19 cellular contexts compared by ENCODE assay signal in the genomic region with DNA sequence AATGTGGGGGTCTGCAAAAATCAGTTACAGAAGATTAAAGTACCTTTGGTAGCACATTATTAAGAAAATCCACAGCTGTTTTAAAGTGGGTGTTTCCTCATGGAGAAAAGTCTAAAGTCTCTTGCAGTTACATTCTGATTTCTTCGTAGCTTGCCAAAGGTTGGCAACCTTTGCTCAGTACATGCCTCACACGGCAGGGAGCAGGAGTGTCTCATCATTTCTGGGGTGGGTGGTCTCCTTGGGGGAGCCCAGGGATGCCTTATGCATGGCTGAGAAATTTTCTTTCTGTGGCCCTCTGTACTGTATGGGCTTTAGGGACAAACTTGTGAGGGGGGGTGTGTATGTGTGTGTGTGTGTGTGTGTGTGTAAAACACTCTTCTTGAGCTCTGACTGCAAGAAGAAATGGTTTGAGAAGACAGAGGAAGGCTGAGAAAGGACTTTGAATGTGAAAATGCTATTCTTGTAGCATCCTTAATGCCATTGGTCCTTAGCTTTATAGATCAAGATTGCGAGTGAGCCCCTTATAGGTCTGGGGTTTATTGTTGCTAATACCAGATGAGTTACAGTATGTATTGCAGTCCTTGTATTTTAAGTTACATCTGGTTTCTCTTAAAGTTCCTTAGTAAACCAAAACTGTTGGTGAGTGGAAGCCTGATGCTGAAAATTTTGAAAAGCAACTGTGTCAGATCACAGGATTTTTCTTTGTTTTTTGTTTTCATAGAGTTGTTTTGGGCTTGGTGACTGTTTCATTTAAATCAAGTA.
DNase-seq lines count a peak whose midpoint lies in the region; ATAC-seq and TF ChIP-seq lines count a peak whose summit lies in the region.
"Had no signal": no experiment of that assay in that cellular context is flagged by ENCODE, and none has a peak within 500 bp of the region (broad histone marks: within the 10 kb centered on the region; RNA-seq: fewer than 3 reads in every experiment).

No MANE protein-coding gene starts in this region.

- H3K4me3 ChIP-seq in astrocyte of the spinal cord (ENCODE audit: low read depth, low read length) (no peak overlapping the region), gastroesophageal sphincter (no peak overlapping the region), rectal smooth muscle tissue (ENCODE audit: low read length) (no peak overlapping the region)
- H3K4me3 ChIP-seq: Peyer's patch, thyroid gland had no signal

- H3K27ac ChIP-seq in gastroesophageal sphincter (peak overlapping the region; percentile 23 to 74 (median 46)), rectal smooth muscle tissue (ENCODE audit: low read depth, low read length) (peak overlapping the region; percentile 7)

- H3K9ac ChIP-seq in rectal smooth muscle tissue (ENCODE audit: low read length), result no peak overlapping the region

- no peaks in the 10 kb centered on the region for H3K9me3 ChIP-seq in gastroesophageal sphincter
- H3K9me3 ChIP-seq: Peyer's patch, thyroid gland had no signal

- ATAC-seq in gastroesophageal sphincter, result no peak
- no peak for ATAC-seq in GM18517 (IDR thresholded peaks at IDR 0.05; ENCODE audit: unreplicated experiment)
- ATAC-seq: T-cell, WTC11 had no signal

- TF ChIP-seq EP300 in gastroesophageal sphincter (IDR thresholded peaks at IDR 0.05), result no peak

- H3K36me3 ChIP-seq in gastroesophageal sphincter (no peaks in the 10 kb centered on the region), rectal smooth muscle tissue (ENCODE audit: control insufficient read depth, insufficient read depth, low read length) (no peaks in the 10 kb centered on the region)
- H3K36me3 ChIP-seq: Peyer's patch, thyroid gland had no signal

- peaks cover 0 to 57% (median 17%) of the 10 kb centered on the region in 3 donors for H3K4me1 ChIP-seq in gastroesophageal sphincter
- H3K4me1 ChIP-seq in rectal smooth muscle tissue (ENCODE audit: control insufficient read depth, insufficient read depth, low read length), result peaks cover 2% of the 10 kb centered on the region
- H3K4me1 ChIP-seq: Peyer's patch, thyroid gland had no signal

- in situ Hi-C loops in astrocyte of the spinal cord (cut with HindIII; ENCODE audit: low sequenced_read_pairs), result no loop called here

- 25 to 46% methylated on average over 2 to 3 of the region's 3 CpGs for WGBS in gastroesophageal sphincter (ENCODE audit: low coverage in 1 of 2), 2 donors

- no peak for TF ChIP-seq CTCF in astrocyte of the spinal cord (IDR thresholded peaks at IDR 0.05; ENCODE audit: low read depth, low read length)
- no peak for TF ChIP-seq CTCF in gastroesophageal sphincter (IDR thresholded peaks at IDR 0.05)

- DNase-seq in AG08395 (ENCODE audit: low spot score) (peak; percentile 43), astrocyte of the spinal cord (ENCODE audit: low read depth, low spot score) (peak; percentile 59), HCEC 1CT (no peak), NK-92 (lab: John Stamatoyannopoulos, UW; ENCODE audit: unreplicated experiment) (no peak), AML-193 (lab: John Stamatoyannopoulos, UW) (no peak)
- DNase-seq: activated effector memory CD4-positive, alpha-beta T cell treated with Interleukin-2 at 50 U/mL for 16 hours; effector memory CD4-positive, alpha-beta T cell; glutamatergic neuron; islet precursor cell; NCI-H2029; NCI-H526 treated with DMSO at 0.1 percent for 48 hours; Peyer's patch; stimulated activated CD4-positive, alpha-beta T cell treated with anti-CD3 and anti-CD28 coated beads, Interleukin-1b, Interleukin-23, amount 100 ng/mL, for 48 hours; T-cell; thyroid gland had no signal

- TF ChIP-seq POLR2A in gastroesophageal sphincter (IDR thresholded peaks at IDR 0.05), result no peak

- H3K27me3 ChIP-seq in gastroesophageal sphincter (no peaks in the 10 kb centered on the region), rectal smooth muscle tissue (ENCODE audit: control insufficient read depth, insufficient read depth, low read length) (no peaks in the 10 kb centered on the region)
- H3K27me3 ChIP-seq: Peyer's patch, thyroid gland had no signal

Comparison
In these comparisons a context has a peak if more than half of its experiments do, and no peak if none do; other contexts are left out.
1. DNase-seq: peak in AG08395 (single experiment) and astrocyte of the spinal cord (single experiment); none in HCEC 1CT (single experiment), NK-92 (single experiment) and AML-193 (0 of 2).